In genomic region chr11:34621876-34622275, GRCh38 we compare ENCODE assay signal across 15 cellular contexts. TPM values are rescaled to one million over a fixed set of nuclear protein-coding genes. Genes with fewer than 3 reads are reported as not detected.
DNase-seq lines count a peak whose midpoint lies in the region; ATAC-seq and TF ChIP-seq lines count a peak whose summit lies in the region.
"Had no signal": no experiment of that assay in that cellular context is flagged by ENCODE, and none has a peak within 500 bp of the region (broad histone marks: within the 10 kb centered on the region; RNA-seq: fewer than 3 reads in every experiment).

No MANE protein-coding gene starts in this region.

- peak overlapping the region; percentile 92 for H3K4me3 ChIP-seq in epithelial cell of esophagus (ENCODE audit: low read length)
- H3K4me3 ChIP-seq in mucosa of rectum (ENCODE audit: low read length in 2 of 2) = peak overlapping the region; percentile 74 to 77
- H3K4me3 ChIP-seq in upper lobe of right lung = peak overlapping the region; percentile 41

- H3K36me3 ChIP-seq in mucosa of rectum (ENCODE audit: control insufficient read depth in 2 of 2, insufficient read depth in 2 of 2, low read length in 2 of 2) = no peaks in the 10 kb centered on the region
- no peaks in the 10 kb centered on the region for H3K36me3 ChIP-seq in upper lobe of right lung

- TF ChIP-seq CTCF in epithelial cell of esophagus (IDR thresholded peaks at IDR 0.05; ENCODE audit: insufficient read depth, low read depth, low read length, missing control alignments) = no peak
- TF ChIP-seq CTCF in upper lobe of right lung (IDR thresholded peaks at IDR 0.05) = no peak

- peak overlapping the region; percentile 79 to 90 for H3K9ac ChIP-seq in mucosa of rectum (ENCODE audit: low read depth in 1 of 2, low read length in 2 of 2)

- no peaks in the 10 kb centered on the region for H3K9me3 ChIP-seq in mucosa of rectum (ENCODE audit: control insufficient read depth in 2 of 2, low read length in 2 of 2)
- no peaks in the 10 kb centered on the region for H3K9me3 ChIP-seq in upper lobe of right lung

- H3K27ac ChIP-seq in mucosa of rectum (ENCODE audit: low read depth in 2 of 2, low read length in 2 of 2) (peak overlapping the region; percentile 90 to 92), upper lobe of right lung (peak overlapping the region; percentile 80)

- H3K27me3 ChIP-seq in mucosa of rectum (ENCODE audit: control insufficient read depth in 2 of 2, insufficient read depth in 2 of 2, low read length in 2 of 2) = no peaks in the 10 kb centered on the region
- no peaks in the 10 kb centered on the region for H3K27me3 ChIP-seq in upper lobe of right lung

- DNase-seq in M059J (ENCODE audit: low read depth) = peak; percentile 37
- peak; percentile 56 for DNase-seq in epithelial cell of esophagus (ENCODE audit: low read depth)
- DNase-seq in upper lobe of right lung = no peak
- no peak for DNase-seq in dermis blood vessel endothelial cell
- DNase-seq in stimulated activated CD4-positive, alpha-beta T cell treated with anti-CD3 and anti-CD28 coated beads, Interleukin-2, amount 100 ng/mL, for 24 hours = no peak
- DNase-seq in NAMALWA (ENCODE audit: low spot score) = no peak
- DNase-seq: CD4-positive, CD25-positive, alpha-beta regulatory T cell; GOT3; NCI-H2107; right cardiac atrium; stimulated activated naive CD4-positive, alpha-beta T cell had no signal

- peaks cover 24 to 25% of the 10 kb centered on the region in 2 donors for H3K4me1 ChIP-seq in mucosa of rectum (ENCODE audit: control insufficient read depth in 2 of 2, insufficient read depth in 2 of 2, low read length in 2 of 2)
- no peaks in the 10 kb centered on the region for H3K4me1 ChIP-seq in upper lobe of right lung

- intact Hi-C loops in upper lobe of right lung (cut with DNase I) = no loop called here

- ATAC-seq in upper lobe of right lung = no peak
- ATAC-seq in HG02938 (IDR thresholded peaks at IDR 0.05; ENCODE audit: unreplicated experiment) = no peak
- ATAC-seq: right cardiac atrium, WTC11 had no signal

RNA-seq across cellular contexts. Expression of gene EHF, which starts 1.0 kb away (rescaled TPM):
- 0.25 and 0.81 TPM in 2 replicates for total RNA-seq in M059J (2014; rRNA removed; shearing (Covaris generic))
- total RNA-seq in upper lobe of right lung = 36.4 TPM
- total RNA-seq in dermis blood vessel endothelial cell = 0.05 and 0.17 TPM in 2 replicates
- total RNA-seq: CD4-positive, CD25-positive, alpha-beta regulatory T cell; G401 had no signal

Comparison
In these comparisons a context has a peak if more than half of its experiments do, and no peak if none do; other contexts are left out.
1. DNase-seq: peak in M059J (single experiment) and epithelial cell of esophagus (single experiment); none in upper lobe of right lung (single experiment), dermis blood vessel endothelial cell (single experiment), stimulated activated CD4-positive, alpha-beta T cell treated with anti-CD3 and anti-CD28 coated beads, Interleukin-2, amount 100 ng/mL, for 24 hours (0 of 2) and NAMALWA (single experiment).
2. H3K4me3 ChIP-seq: peak in every context shown above with its lines; median percentile 92 in epithelial cell of esophagus; 76 in mucosa of rectum; 41 in upper lobe of right lung.
3. RNA of gene EHF, which starts 1.0 kb away (total RNA-seq): 36.4 TPM in upper lobe of right lung (single experiment); 0.25 to 0.81 TPM in M059J and 0.05 to 0.17 TPM in dermis blood vessel endothelial cell; every median in the first group is over 10 times any median in the second.